In the genomic region with DNA sequence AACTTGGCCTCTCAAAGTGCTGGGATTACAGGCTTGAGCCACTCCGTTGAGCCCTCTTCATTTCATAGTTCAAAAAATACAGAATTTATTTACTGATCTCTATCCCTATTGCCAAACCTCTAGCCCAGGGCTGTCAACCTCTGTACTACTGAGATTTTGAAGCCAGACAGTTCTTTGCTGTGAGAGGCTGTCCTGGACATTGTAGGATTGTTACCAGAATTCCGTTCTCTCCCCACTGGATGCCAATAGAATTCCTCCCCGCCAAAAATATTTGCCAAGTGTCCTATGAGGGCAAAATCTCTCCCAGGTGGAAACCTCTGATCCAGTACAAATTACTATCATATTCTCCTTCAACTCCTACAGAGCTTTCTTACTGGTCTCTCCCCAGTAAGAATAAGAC, we compare ENCODE assay signal across 24 cellular contexts.
"Had no signal": no experiment of that assay in that cellular context is flagged by ENCODE, and none has a peak within 500 bp of the region (broad histone marks: within the 10 kb centered on the region; RNA-seq: fewer than 3 reads in every experiment).

No MANE protein-coding gene starts in this region.

- H3K36me3 ChIP-seq: MG63, SJSA1 had no signal

- DNase-seq: IMR-90, Karpas-422, KG1, MG63, NCI-H1092, NCI-H1105 treated with DMSO at 0.1 percent for 48 hours, NCI-H1417 treated with DMSO at 0.1 percent for 48 hours, NCI-H146, NCI-H187, NCI-H2029, NCI-H2081 treated with DMSO at 0.1 percent for 48 hours, NCI-H2171, NCI-H226, NCI-H446, NCI-H510A, NCI-H524 treated with DMSO at 0.1 percent for 48 hours, NCI-H69, NCI-H774, Right ventricle myocardium superior, RPMI8226, SIG-M5 had no signal

- H3K27ac ChIP-seq: SJSA1, SK-N-MC had no signal

- H3K4me3 ChIP-seq: MG63, SJSA1, SK-N-MC had no signal

- ATAC-seq: HepG2 had no signal

- H3K9me3 ChIP-seq: MG63, SJSA1 had no signal

- H3K27me3 ChIP-seq: MG63, SJSA1 had no signal

- H3K4me1 ChIP-seq: SJSA1 had no signal
